Comparison of ENCODE assay signal across 13 cellular contexts in genomic region chr15:28892789-28893610, GRCh38. TPM values are rescaled to one million over a fixed set of nuclear protein-coding genes. Genes with fewer than 3 reads are reported as not detected.
DNase-seq lines count a peak whose midpoint lies in the region; ATAC-seq, FAIRE-seq and TF ChIP-seq lines count a peak whose summit lies in the region.
"Had no signal": no experiment of that assay in that cellular context is flagged by ENCODE, and none has a peak within 500 bp of the region (broad histone marks: within the 10 kb centered on the region; RNA-seq: fewer than 3 reads in every experiment).

No MANE protein-coding gene starts in this region.

- intact Hi-C loops in PC-3 (cut with micrococcal nuclease), result no loop called here
- intact Hi-C loops in left cardiac atrium (cut with DNase I), result no loop called here
- intact Hi-C loops in left lung (cut with DNase I), result no loop called here

- FAIRE-seq in A549 (lab: Jason Lieb, UNC), result peak; percentile 70

- ATAC-seq in A549 (peak; percentile 23 to 39; a peak in 3 of 6 replicates), PC-3 (no peak), left cardiac atrium (no peak), left lung (no peak), HG02610 (IDR thresholded peaks at IDR 0.05; ENCODE audit: unreplicated experiment) (no peak)
- ATAC-seq: stimulated activated naive CD8-positive, alpha-beta T cell treated with anti-CD3 and anti-CD28 coated beads, Interleukin-15, Interleukin-2, amounts not matched to agents 100 U/mL and 50 U/mL, for 24 hours had no signal

- WGBS in A549 (ENCODE audit: missing lambda C conversion rate), result 69% methylated on average over 12 of the region's 12 CpGs

- no peak for DNase-seq in A549 (ENCODE audit: low read depth in 1 of 2, low spot score in 1 of 2)
- peak; percentile 19 for DNase-seq in DMS79 (lab: John Stamatoyannopoulos, UW)
- peak; percentile 87 for DNase-seq in NCI-H69 (lab: John Stamatoyannopoulos, UW)
- peak; percentile 27 for DNase-seq in dermis blood vessel endothelial cell
- DNase-seq in PC-3, result no peak
- no peak for DNase-seq in left cardiac atrium
- no peak for DNase-seq in left lung
- DNase-seq: NCI-H1930; Right ventricle myocardium superior; stimulated activated CD4-positive, alpha-beta T cell treated with anti-CD3 and anti-CD28 coated beads, Interleukin-4, amount 100 ng/mL, for 4 hours; stimulated activated naive CD8-positive, alpha-beta T cell treated with anti-CD3 and anti-CD28 coated beads, Interleukin-15, Interleukin-2, amounts not matched to agents 100 U/mL and 50 U/mL, for 24 hours had no signal

- H3F3A ChIP-seq in PC-3 (ENCODE audit: low read length, unreplicated experiment), result no peaks in the 10 kb centered on the region

- TF ChIP-seq EP300 in A549 (IDR thresholded peaks at IDR 0.05), result no peak

- CTCF ChIA-PET in A549 (lab: Yijun Ruan, JAX) (no interaction called here), PC-3 (lab: Charles Lee) (no interaction called here)

- no peak for TF ChIP-seq RAD21 in A549 (conservative IDR thresholded peaks at IDR 0.05 in 1 of 2, IDR thresholded peaks at IDR 0.05 in 1 of 2)

- H3K9me3 ChIP-seq in A549 (no peaks in the 10 kb centered on the region), PC-3 (ENCODE audit: low read length) (no peaks in the 10 kb centered on the region), left lung (no peaks in the 10 kb centered on the region)
- H3K9me3 ChIP-seq: breast epithelium had no signal

- H3K36me3 ChIP-seq in PC-3 (ENCODE audit: low read depth, low read length), result no peaks in the 10 kb centered on the region
- H3K36me3 ChIP-seq in left lung, result no peaks in the 10 kb centered on the region
- H3K36me3 ChIP-seq: breast epithelium had no signal

- no peak overlapping the region for H3K27ac ChIP-seq in A549
- H3K27ac ChIP-seq in PC-3 (ENCODE audit: low read length), result no peak overlapping the region
- H3K27ac ChIP-seq in left lung, result no peak overlapping the region
- H3K27ac ChIP-seq: breast epithelium had no signal

- H3K4me2 ChIP-seq in A549 (no peak overlapping the region), PC-3 (ENCODE audit: low read length) (no peak overlapping the region)

- H3K4me1 ChIP-seq in A549, result peaks cover 16% of the 10 kb centered on the region
- H3K4me1 ChIP-seq in PC-3 (ENCODE audit: insufficient read depth, low read length), result peaks cover 27% of the 10 kb centered on the region
- no peaks in the 10 kb centered on the region for H3K4me1 ChIP-seq in left lung
- H3K4me1 ChIP-seq: breast epithelium had no signal

- no TSS peak for BruUV-seq in PC-3 (replicated peaks; lab: Mats Ljungman, UMichigan)

- H3K4me3 ChIP-seq in A549 (no peak overlapping the region), PC-3 (ENCODE audit: low read length) (no peak overlapping the region), left lung (no peak overlapping the region)
- H3K4me3 ChIP-seq: breast epithelium had no signal

- no peaks in the 10 kb centered on the region for H3K9me2 ChIP-seq in PC-3 (replicated peaks; ENCODE audit: low read length)

- TF ChIP-seq CTCF in A549 (IDR thresholded peaks at IDR 0.05), result no peak
- TF ChIP-seq CTCF in PC-3 (conservative IDR thresholded peaks at IDR 0.05; ENCODE audit: low read depth, low read length), result no peak
- TF ChIP-seq CTCF in left lung (IDR thresholded peaks at IDR 0.05), result no peak

- no peak for TF ChIP-seq POLR2A in A549 (IDR thresholded peaks at IDR 0.05; ENCODE audit: low read length)

- POLR2A ChIA-PET in A549 (lab: Yijun Ruan, JAX) (no interaction called here), PC-3 (lab: Charles Lee; ENCODE audit: unreplicated experiment) (no interaction called here)

- H2AFZ ChIP-seq in PC-3 (ENCODE audit: low read length), result no peak overlapping the region

- H3K27me3 ChIP-seq in PC-3 (ENCODE audit: low read length) (no peaks in the 10 kb centered on the region), left lung (peaks cover 0 to 14% of the 10 kb centered on the region in 2 donors)
- H3K27me3 ChIP-seq: breast epithelium had no signal

- H3K79me2 ChIP-seq in PC-3 (ENCODE audit: low read length), result peaks cover 76% of the 10 kb centered on the region

- H4K20me1 ChIP-seq in PC-3 (ENCODE audit: low read length), result no peaks in the 10 kb centered on the region

- H3K9ac ChIP-seq in PC-3 (ENCODE audit: low read length), result no peak overlapping the region

TF ChIP-seq in A549, 52 proteins besides CTCF, POLR2A, EP300 and RAD21:
- TF ChIP-seq MAX (IDR thresholded peaks at IDR 0.05) (0 out of 2 replicates have a peak, but pooled peaks have one; percentile 24), E2F6 (IDR thresholded peaks at IDR 0.05; ENCODE audit: borderline replicate concordance, low read depth) (no peak), NPAS2 (CRISPR knock-in tag; IDR thresholded peaks at IDR 0.05; ENCODE audit: borderline replicate concordance) (no peak), FOSL2 (IDR thresholded peaks at IDR 0.05) (no peak), FOSL2 (CRISPR knock-in tag; IDR thresholded peaks at IDR 0.05) (no peak), BCL3 (IDR thresholded peaks at IDR 0.05) (no peak), HOXB5 (CRISPR knock-in tag; IDR thresholded peaks at IDR 0.05) (no peak)

RNA-seq across cellular contexts. Expression of gene APBA2, which starts 7.2 kb away (rescaled TPM):
- polyA plus RNA-seq in A549 (2011; rRNA removed) (10.9 and 11.4 TPM in 2 replicates), A549 (2017; fragmentation: RNase III; extraction: RNeasy Plus Mini Kit Qiagen cat#74134 plus additional on column Dnase treatment) (12.2 to 14.6 TPM (median 12.6 TPM) in 3 replicates)
- polyA plus RNA-seq in A549 (2012; cell fraction: cytosol; rRNA removed), result 17.6 and 19.7 TPM in 2 replicates
- 28.2 and 29.7 TPM in 2 replicates for polyA plus RNA-seq in A549 (2012; cell fraction: nucleus; rRNA removed)
- polyA minus RNA-seq in A549 (2011; rRNA and poly(A)+ RNA removed), result 13.4 and 16.5 TPM in 2 replicates
- total RNA-seq in dermis blood vessel endothelial cell (18.5 and 24.1 TPM in 2 replicates), PC-3 (2014; rRNA removed) (61.7 and 69.7 TPM in 2 replicates), left cardiac atrium (under 1 TPM; 0.73 to 0.85 TPM), left lung (1 to 10 TPM; 3.9 to 4.9 TPM)

RNA-seq across cellular contexts. Expression of gene GOLGA6L7, which starts 44.6 kb away (rescaled TPM):
- polyA plus RNA-seq in A549 (2011; rRNA removed) (not detected in 2 replicates), A549 (2017; fragmentation: RNase III; extraction: RNeasy Plus Mini Kit Qiagen cat#74134 plus additional on column Dnase treatment) (not detected in 3 replicates)
- not detected in 2 replicates for polyA plus RNA-seq in A549 (2012; cell fraction: cytosol; rRNA removed)
- polyA plus RNA-seq in A549 (2012; cell fraction: nucleus; rRNA removed), result not detected in 2 replicates
- polyA minus RNA-seq in A549 (2011; rRNA and poly(A)+ RNA removed), result not detected in 2 replicates
- total RNA-seq in dermis blood vessel endothelial cell (not detected in 2 replicates), PC-3 (2014; rRNA removed) (not detected in 2 replicates), left cardiac atrium (not detected), left lung (not detected)
- total RNA-seq: breast epithelium, Right ventricle myocardium superior had no signal

Comparison
In these comparisons a context has a peak if more than half of its experiments do, and no peak if none do; other contexts are left out.
1. ATAC-seq: peak in A549 (2 of 2); none in PC-3 (single experiment), left cardiac atrium (0 of 2), left lung (single experiment) and HG02610 (single experiment).
2. DNase-seq: peak in DMS79 (single experiment), NCI-H69 (single experiment) and dermis blood vessel endothelial cell (single experiment); none in A549 (0 of 2), PC-3 (single experiment), left cardiac atrium (single experiment) and left lung (0 of 2).